26 cellular contexts compared by ENCODE assay signal in genomic region chr2:134315471-134315870, GRCh38.
"Had no signal": no experiment of that assay in that cellular context is flagged by ENCODE, and none has a peak within 500 bp of the region (broad histone marks: within the 10 kb centered on the region; RNA-seq: fewer than 3 reads in every experiment).

No MANE protein-coding gene starts in this region.

- H3K4me3 Mint-ChIP-seq: dendritic cell treated with granulocyte-macrophage colony-stimulating factor and Interleukin-4, amounts not matched to agents 40 ng/mL and 50 ng/mL, for 4 days; endodermal cell; naive thymus-derived CD4-positive, alpha-beta T cell; nephron; neural progenitor cell; stimulated activated memory B cell treated with anti-CD40 and anti-IgM and Interleukin-4, amounts not matched to agents 10 μg/mL and 1 μg/mL and 100 μg/mL, for 72 hours; type B pancreatic cell had no signal

- ATAC-seq: esophagus mucosa; gastrocnemius medialis; lower lobe of right lung; naive thymus-derived CD4-positive, alpha-beta T cell; right lobe of liver; stimulated activated memory B cell treated with anti-CD40 and anti-IgM and Interleukin-4, amounts not matched to agents 10 μg/mL and 1 μg/mL and 100 μg/mL, for 72 hours; stimulated activated naive CD8-positive, alpha-beta T cell treated with anti-CD3 and anti-CD28 coated beads, Interleukin-15, Interleukin-2, amounts not matched to agents 100 U/mL and 50 U/mL, for 24 hours had no signal

- H3K9me3 ChIP-seq: colonic mucosa, gastrocnemius medialis, heart left ventricle, lower lobe of right lung, right lobe of liver, testis, tibial artery had no signal

- H3K27ac Mint-ChIP-seq: dendritic cell treated with granulocyte-macrophage colony-stimulating factor and Interleukin-4, amounts not matched to agents 40 ng/mL and 50 ng/mL, for 4 days; endodermal cell; neural progenitor cell; type B pancreatic cell had no signal

- H3K4me1 Mint-ChIP-seq: endodermal cell had no signal

- H3K36me3 ChIP-seq: colonic mucosa, gastrocnemius medialis, neural progenitor cell had no signal

- H3K27ac ChIP-seq: colonic mucosa, epithelial cell of prostate, gastrocnemius medialis, lower lobe of right lung, neural progenitor cell, parathyroid adenoma, right lobe of liver, testis, tibial artery had no signal

- H3K4me1 ChIP-seq: colonic mucosa, gastrocnemius medialis, neural progenitor cell, right lobe of liver, testis had no signal

- H3K27me3 Mint-ChIP-seq: dendritic cell treated with granulocyte-macrophage colony-stimulating factor and Interleukin-4, amounts not matched to agents 40 ng/mL and 50 ng/mL, for 4 days; naive thymus-derived CD4-positive, alpha-beta T cell; progenitor cell of endocrine pancreas; stimulated activated memory B cell treated with anti-CD40 and anti-IgM and Interleukin-4, amounts not matched to agents 10 μg/mL and 1 μg/mL and 100 μg/mL, for 72 hours; type B pancreatic cell had no signal

- H3K4me2 ChIP-seq: neural progenitor cell had no signal

- DNase-seq: colonic mucosa; effector CD8-positive, alpha-beta T cell; endodermal cell; foreskin fibroblast; gastrocnemius medialis; heart left ventricle; hippocampal formation; left cardiac atrium; left ventricle myocardium superior; lower lobe of right lung; naive thymus-derived CD4-positive, alpha-beta T cell; right lobe of liver; stimulated activated CD4-positive, alpha-beta T cell treated with anti-CD3 and anti-CD28 coated beads, Interleukin-4, amount 100 ng/mL, for 4 hours; stimulated activated naive CD8-positive, alpha-beta T cell treated with anti-CD3 and anti-CD28 coated beads, Interleukin-15, Interleukin-2, amounts not matched to agents 100 U/mL and 50 U/mL, for 24 hours; substantia nigra; testis; tibial artery had no signal

- H3K9me3 Mint-ChIP-seq: dendritic cell treated with granulocyte-macrophage colony-stimulating factor and Interleukin-4, amounts not matched to agents 40 ng/mL and 50 ng/mL, for 4 days; endodermal cell; naive thymus-derived CD4-positive, alpha-beta T cell; nephron; neural progenitor cell; stimulated activated memory B cell treated with anti-CD40 and anti-IgM and Interleukin-4, amounts not matched to agents 10 μg/mL and 1 μg/mL and 100 μg/mL, for 72 hours; type B pancreatic cell had no signal

- H3K4me3 ChIP-seq: colonic mucosa, gastrocnemius medialis, heart left ventricle, lower lobe of right lung, neural progenitor cell, right lobe of liver, testis, tibial artery had no signal

- H3K9ac ChIP-seq: neural progenitor cell, parathyroid adenoma had no signal

- H3K27me3 ChIP-seq: colonic mucosa, gastrocnemius medialis, heart left ventricle, neural progenitor cell, right lobe of liver, testis, tibial artery had no signal
